ENCODE assay signal across 7 cellular contexts in genomic region chr6:86057293-86057980, GRCh38.
DNase-seq lines count a peak whose midpoint lies in the region; TF ChIP-seq lines count a peak whose summit lies in the region.
"Not testable (repeated sequence)": the region's sequence is repeated elsewhere in the genome, so short reads cannot be mapped to it uniquely, and the experiment has no call there.

No MANE protein-coding gene starts in this region.

- H3K4me1 Mint-ChIP-seq in chondrocyte (ENCODE audit: low read depth); neural crest cell: not testable (repeated sequence)

- not testable (repeated sequence) for H3K27me3 Mint-ChIP-seq in chondrocyte (ENCODE audit: low read depth); neural crest cell (ENCODE audit: low read depth)

- not testable (repeated sequence) for H3K4me1 ChIP-seq in HUES6 (ENCODE audit: control insufficient read depth, insufficient read depth, low read length)

- not testable (repeated sequence) for H3K9me3 ChIP-seq in HUES6 (ENCODE audit: control insufficient read depth, insufficient read depth, low read depth, low read length); iPS-18c (ENCODE audit: control insufficient read depth, insufficient read depth, low read length)

- H3K4me3 ChIP-seq in HUES6 (ENCODE audit: low read depth, low read length) = peak overlapping the region; percentile 70
- peak overlapping the region; percentile 42 for H3K4me3 ChIP-seq in iPS-18c (ENCODE audit: insufficient read depth, low read depth, low read length)

- peak overlapping the region; percentile 71 for H3K9ac ChIP-seq in HUES6 (ENCODE audit: low read length)

- H3K36me3 ChIP-seq in HUES6 (ENCODE audit: control insufficient read depth, insufficient read depth, low read length) = not testable (repeated sequence)

- not testable (repeated sequence) for H3K27ac Mint-ChIP-seq in chondrocyte (ENCODE audit: unreplicated experiment)
- H3K27ac Mint-ChIP-seq in neural crest cell (ENCODE audit: unreplicated experiment) = peak overlapping the region; percentile 84

- peaks cover 20% of the 10 kb centered on the region for H3K9me3 Mint-ChIP-seq in chondrocyte (ENCODE audit: low read depth)
- H3K9me3 Mint-ChIP-seq in neural crest cell = not testable (repeated sequence)

- H3K27me3 ChIP-seq in HUES6 (ENCODE audit: control insufficient read depth, insufficient read depth, low read length) = not testable (repeated sequence)

- H3K27ac ChIP-seq in HUES6 (ENCODE audit: low read depth, low read length) = not testable (repeated sequence)

- not testable (repeated sequence) for H3K36me3 Mint-ChIP-seq in chondrocyte (ENCODE audit: low read depth); neural crest cell (ENCODE audit: low read depth)

- TF ChIP-seq CTCF in chondrocyte (IDR thresholded peaks at IDR 0.05); neural crest cell (conservative IDR thresholded peaks at IDR 0.05): not testable (repeated sequence)

- not testable (repeated sequence) for H3K4me3 Mint-ChIP-seq in chondrocyte (ENCODE audit: unreplicated experiment)
- peak overlapping the region; percentile 84 for H3K4me3 Mint-ChIP-seq in neural crest cell

- peak; percentile 71 for DNase-seq in ELF-1 (ENCODE audit: low read depth, low spot score)
- peak; percentile 56 for DNase-seq in NCI-H2171 treated with DMSO at 0.1 percent for 48 hours (lab: John Stamatoyannopoulos, UW)
- peak; percentile 44 for DNase-seq in NCI-H82 (lab: John Stamatoyannopoulos, UW)
- DNase-seq in chondrocyte (ENCODE audit: low spot score) = peak; percentile 68
- DNase-seq in neural crest cell (ENCODE audit: low read depth, low spot score) = peak; percentile 13

Comparison
In these comparisons a context has a peak if more than half of its experiments do, and no peak if none do; other contexts are left out.
1. DNase-seq: peak in every context shown above with its lines; median percentile 71 in ELF-1; 68 in chondrocyte; 56 in NCI-H2171 treated with DMSO at 0.1 percent for 48 hours; 44 in NCI-H82; 13 in neural crest cell.